Comparison of ENCODE assay signal across 1 cellular context in genomic region chr3:46299608-46300460, GRCh38.
TF ChIP-seq lines count a peak whose summit lies in the region.

No MANE protein-coding gene starts in this region.

TF ChIP-seq in GM12878, 131 proteins besides CTCF, POLR2A, EP300 and RAD21 (continued from another document):
- TF ChIP-seq ATF7 (IDR thresholded peaks at IDR 0.05; ENCODE audit: low read depth) = peak; percentile 48; the same call in 1 of the 2 replicates
- no peak for TF ChIP-seq NFXL1 (IDR thresholded peaks at IDR 0.05; ENCODE audit: borderline replicate concordance)
- 0 out of 2 replicates have a peak, but pooled peaks have one; percentile 18 for TF ChIP-seq SREBF1 (IDR thresholded peaks at IDR 0.05; ENCODE audit: low read length)
- no peak for TF ChIP-seq SMC3 (IDR thresholded peaks at IDR 0.05; ENCODE audit: borderline replicate concordance, low read length)
- no peak for TF ChIP-seq ZNF274 (IDR thresholded peaks at IDR 0.05; ENCODE audit: insufficient read depth, insufficient read length)
- TF ChIP-seq SPI1 (IDR thresholded peaks at IDR 0.05; ENCODE audit: borderline replicate concordance, insufficient read depth, low read depth, low read length) = 0 out of 2 replicates have a peak, but pooled peaks have one; percentile 52
- TF ChIP-seq RB1 (IDR thresholded peaks at IDR 0.05; ENCODE audit: borderline replicate concordance) = no peak
